Comparison of ENCODE assay signal across 13 cellular contexts in genomic region chr11:13110929-13111812, GRCh38.
A peak's percentile ranks its signal among the peaks of the same experiment; 100 is the strongest.
DNase-seq lines count a peak whose midpoint lies in the region; ATAC-seq, FAIRE-seq and TF ChIP-seq lines count a peak whose summit lies in the region.
"Had no signal": no experiment of that assay in that cellular context is flagged by ENCODE, and none has a peak within 500 bp of the region (broad histone marks: within the 10 kb centered on the region; RNA-seq: fewer than 3 reads in every experiment).

No MANE protein-coding gene starts in this region.

- H3K27ac ChIP-seq in RWPE1 = no peak overlapping the region
- peak overlapping the region in 3 of 10 donors; percentile 10 to 61 (median 56) for H3K27ac ChIP-seq in heart right ventricle
- H3K27ac ChIP-seq: esophagus squamous epithelium had no signal

- peak; percentile 14 for DNase-seq in AG20443 (ENCODE audit: low spot score)
- DNase-seq in H54 (ENCODE audit: insufficient read length, low spot score) = peak; percentile 39
- DNase-seq in RWPE1 (ENCODE audit: low spot score) = peak; percentile 42
- peak; percentile 16 to 63 for DNase-seq in heart right ventricle
- no peak for DNase-seq in WTC11 (ENCODE audit: low spot score)
- no peak for DNase-seq in H4 (ENCODE audit: low spot score)
- DNase-seq in CD1c-positive myeloid dendritic cell (ENCODE audit: extremely low spot score) = no peak
- DNase-seq: activated CD4-positive, CD25-positive, alpha-beta regulatory T cell; activated naive CD8-positive, alpha-beta T cell treated with anti-CD3 and anti-CD28 coated beads for 36 hours; esophagus squamous epithelium; mucosa of descending colon; NCI-H774 had no signal

- no peaks in the 10 kb centered on the region for H3K36me3 ChIP-seq in heart right ventricle
- H3K36me3 ChIP-seq: esophagus squamous epithelium had no signal

- no peak for TF ChIP-seq POLR2A in H54 (IDR thresholded peaks at IDR 0.05; ENCODE audit: low read depth, low read length)

- intact Hi-C loops in heart right ventricle (cut with DNase I) = loop anchor here in 1 of 10 donors (1.0 kb wide), 1 partner anchor 30 kb away; no protein-coding TSS in a partner anchor

- H3K27ac Mint-ChIP-seq in WTC11 = no peak overlapping the region
- H3K27ac Mint-ChIP-seq: activated naive CD8-positive, alpha-beta T cell treated with anti-CD3 and anti-CD28 coated beads for 36 hours had no signal

- POLR2A ChIA-PET in RWPE1 (lab: Yijun Ruan, JAX; ENCODE audit: low non-redundant PET) (no interaction called here), WTC11 (lab: Charles Lee) (no interaction called here)

- H3K9me3 ChIP-seq in heart right ventricle = no peaks in the 10 kb centered on the region
- H3K9me3 ChIP-seq: esophagus squamous epithelium, mucosa of descending colon had no signal

- no peak overlapping the region for H3K4me3 Mint-ChIP-seq in WTC11
- H3K4me3 Mint-ChIP-seq: activated naive CD8-positive, alpha-beta T cell treated with anti-CD3 and anti-CD28 coated beads for 36 hours had no signal

- H3K36me3 Mint-ChIP-seq in WTC11 = no peaks in the 10 kb centered on the region
- H3K36me3 Mint-ChIP-seq: activated naive CD8-positive, alpha-beta T cell treated with anti-CD3 and anti-CD28 coated beads for 36 hours had no signal

- peak; percentile 60 to 94 (median 88) for ATAC-seq in heart right ventricle
- no peak for ATAC-seq in GM19452 (IDR thresholded peaks at IDR 0.05; ENCODE audit: unreplicated experiment)
- ATAC-seq in WTC11 = no peak
- ATAC-seq: mucosa of descending colon had no signal

- H3K4me3 ChIP-seq in heart right ventricle = no peak overlapping the region
- H3K4me3 ChIP-seq: esophagus squamous epithelium, mucosa of descending colon had no signal

- CTCF ChIA-PET in RWPE1 (lab: Yijun Ruan, JAX) = no interaction called here
- CTCF ChIA-PET in WTC11 (lab: Charles Lee) = no interaction called here

- H3K27me3 ChIP-seq in heart right ventricle = no peaks in the 10 kb centered on the region
- H3K27me3 ChIP-seq: esophagus squamous epithelium had no signal

- H3K4me1 Mint-ChIP-seq in WTC11 = peaks cover 29% of the 10 kb centered on the region
- H3K4me1 Mint-ChIP-seq: activated naive CD8-positive, alpha-beta T cell treated with anti-CD3 and anti-CD28 coated beads for 36 hours had no signal

- H3K27me3 Mint-ChIP-seq in WTC11 (ENCODE audit: low read depth) = peaks cover 21% of the 10 kb centered on the region

- peaks cover 8% of the 10 kb centered on the region for H3K9me3 Mint-ChIP-seq in WTC11

- WGBS in heart right ventricle, 2 donors = 44 to 51% methylated on average over 5 of the region's 5 CpGs

- TF ChIP-seq CTCF in RWPE1 (conservative IDR thresholded peaks at IDR 0.05; ENCODE audit: low read depth) = no peak
- no peak for TF ChIP-seq CTCF in heart right ventricle (IDR thresholded peaks at IDR 0.05)
- TF ChIP-seq CTCF in WTC11 (IDR thresholded peaks at IDR 0.05) = no peak

- peak; percentile 53 for FAIRE-seq in H54 (lab: Jason Lieb, UNC)

- H3K4me1 ChIP-seq in heart right ventricle = peaks cover 0 to 26% (median 17%) of the 10 kb centered on the region in 9 donors

TF ChIP-seq in WTC11, 78 proteins besides CTCF, POLR2A, EP300 and RAD21 (continues in another document):
- TF ChIP-seq IRF1 (CRISPR knock-in tag; IDR thresholded peaks at IDR 0.05) (no peak), ZNF671 (CRISPR knock-in tag; IDR thresholded peaks at IDR 0.05) (no peak), SMAD4 (CRISPR knock-in tag; IDR thresholded peaks at IDR 0.05) (no peak), FOXP4 (CRISPR knock-in tag; IDR thresholded peaks at IDR 0.05) (no peak), RELA (CRISPR knock-in tag; IDR thresholded peaks at IDR 0.05; ENCODE audit: borderline replicate concordance) (no peak), IRF2 (CRISPR knock-in tag; IDR thresholded peaks at IDR 0.05; ENCODE audit: borderline replicate concordance, low read depth) (no peak), OVOL2 (CRISPR knock-in tag; IDR thresholded peaks at IDR 0.05; ENCODE audit: borderline replicate concordance) (no peak), E2F1 (CRISPR knock-in tag; IDR thresholded peaks at IDR 0.05) (no peak), SP1 (CRISPR knock-in tag; conservative IDR thresholded peaks at IDR 0.05) (no peak), MXD4 (CRISPR knock-in tag; IDR thresholded peaks at IDR 0.05; ENCODE audit: borderline replicate concordance) (no peak), ATF1 (CRISPR knock-in tag; IDR thresholded peaks at IDR 0.05) (no peak), PRDM15 (CRISPR knock-in tag; IDR thresholded peaks at IDR 0.05) (no peak), CREB1 (CRISPR knock-in tag; IDR thresholded peaks at IDR 0.05) (no peak), ATF3 (CRISPR knock-in tag; conservative IDR thresholded peaks at IDR 0.05) (no peak), MYBL2 (CRISPR knock-in tag; IDR thresholded peaks at IDR 0.05) (no peak), E2F5 (CRISPR knock-in tag; IDR thresholded peaks at IDR 0.05) (no peak)

Comparison
In these comparisons a context has a peak if more than half of its experiments do, and no peak if none do; other contexts are left out.
1. DNase-seq: peak in AG20443 (single experiment), H54 (single experiment), RWPE1 (single experiment) and heart right ventricle (2 of 2); none in WTC11 (single experiment), H4 (single experiment) and CD1c-positive myeloid dendritic cell (single experiment).
2. ATAC-seq: peak in heart right ventricle (8 of 8); none in GM19452 (single experiment) and WTC11 (single experiment).